16 cellular contexts compared by ENCODE assay signal in the genomic region with DNA sequence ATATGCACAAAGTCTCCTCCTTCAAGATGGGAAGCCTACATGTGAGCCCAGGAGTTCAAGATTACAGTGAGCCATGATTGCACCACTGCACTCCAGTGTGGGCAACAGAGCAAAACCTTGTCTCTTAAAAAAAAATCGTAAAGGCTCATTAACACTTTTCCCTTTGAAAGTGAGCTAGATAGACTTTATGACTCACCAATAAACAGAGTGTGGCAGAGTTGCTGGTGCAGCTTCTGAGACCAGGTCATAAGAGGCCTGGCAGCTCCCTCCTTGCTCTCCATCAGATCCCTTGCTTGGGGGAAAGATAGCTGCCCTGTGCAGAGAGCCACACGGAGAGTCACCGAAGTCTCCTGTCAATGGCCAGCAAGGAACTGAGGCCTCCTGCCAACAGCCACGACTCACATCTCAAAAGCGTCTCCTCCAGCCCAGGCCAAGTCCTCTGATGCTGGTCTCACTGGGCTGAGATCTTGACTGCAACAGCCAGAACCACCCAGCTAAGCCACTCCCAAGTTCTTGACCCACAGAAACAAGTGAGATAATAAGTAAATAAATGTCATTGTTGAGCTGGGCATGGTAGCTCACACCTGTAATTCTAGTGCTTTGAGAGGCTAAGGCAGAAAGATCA. TPM values are rescaled to one million over a fixed set of nuclear protein-coding genes. Genes with fewer than 3 reads are reported as not detected.
DNase-seq lines count a peak whose midpoint lies in the region; ATAC-seq and TF ChIP-seq lines count a peak whose summit lies in the region.
"Had no signal": no experiment of that assay in that cellular context is flagged by ENCODE, and none has a peak within 500 bp of the region (broad histone marks: within the 10 kb centered on the region; RNA-seq: fewer than 3 reads in every experiment).

No MANE protein-coding gene starts in this region.

- no peak overlapping the region for H3K9ac ChIP-seq in mesenchymal stem cell (ENCODE audit: low read length)

- WGBS in mesenchymal stem cell = 62% methylated on average over 5 of the region's 5 CpGs

- H4K91ac ChIP-seq in mesenchymal stem cell (ENCODE audit: low read length) = no peak overlapping the region

- H2BK15ac ChIP-seq in mesenchymal stem cell (ENCODE audit: low read depth, poor library complexity, severe bottlenecking) = no peak overlapping the region

- H3K36me3 ChIP-seq in mesenchymal stem cell (ENCODE audit: control insufficient read depth in 1 of 2, insufficient read depth in 2 of 2, low read depth in 1 of 2, low read length in 2 of 2) (no peaks in the 10 kb centered on the region), upper lobe of right lung (no peaks in the 10 kb centered on the region)

- H3K4me3 ChIP-seq in epithelial cell of proximal tubule (ENCODE audit: low read depth, low read length) (no peak overlapping the region), mesenchymal stem cell (ENCODE audit: insufficient read depth in 1 of 2, low read depth in 1 of 2, low read length in 2 of 2) (no peak overlapping the region), upper lobe of right lung (no peak overlapping the region)
- H3K4me3 ChIP-seq: hepatocyte had no signal

- H3K4me1 ChIP-seq in mesenchymal stem cell (ENCODE audit: control insufficient read depth, insufficient read depth, low read depth, low read length) = peaks cover 6% of the 10 kb centered on the region
- peaks cover 27% of the 10 kb centered on the region for H3K4me1 ChIP-seq in upper lobe of right lung
- H3K4me1 ChIP-seq in foreskin keratinocyte = no peaks in the 10 kb centered on the region

- H3K79me1 ChIP-seq in mesenchymal stem cell (replicated peaks; ENCODE audit: low read length, poor library complexity, severe bottlenecking) = no peaks in the 10 kb centered on the region

- intact Hi-C loops in upper lobe of right lung (cut with DNase I) = no loop called here

- H2BK5ac ChIP-seq in mesenchymal stem cell (ENCODE audit: low read depth, low read length, poor library complexity, severe bottlenecking) = no peak overlapping the region

- TF ChIP-seq CTCF in epithelial cell of proximal tubule (conservative IDR thresholded peaks at IDR 0.05; ENCODE audit: low read depth, low read length) (no peak), upper lobe of right lung (IDR thresholded peaks at IDR 0.05) (no peak), foreskin keratinocyte (conservative IDR thresholded peaks at IDR 0.05) (no peak)

- H3K4me2 ChIP-seq in mesenchymal stem cell (ENCODE audit: low read length, poor library complexity, severe bottlenecking) = no peak overlapping the region
- H3K4me2 ChIP-seq: hepatocyte had no signal

- no peak overlapping the region for H3K4ac ChIP-seq in mesenchymal stem cell (ENCODE audit: low read depth in 1 of 2, low read length in 2 of 2)

- no peak overlapping the region for H2AFZ ChIP-seq in mesenchymal stem cell (ENCODE audit: low read depth, low read length)
- H2AFZ ChIP-seq: hepatocyte had no signal

- H4K8ac ChIP-seq in mesenchymal stem cell (ENCODE audit: low read length) = no peak overlapping the region

- no peak overlapping the region for H2BK12ac ChIP-seq in mesenchymal stem cell (ENCODE audit: low read length in 2 of 2)

- no peak overlapping the region for H2BK120ac ChIP-seq in mesenchymal stem cell (ENCODE audit: low read depth, low read length)

- no peak overlapping the region for H3K23ac ChIP-seq in mesenchymal stem cell (ENCODE audit: low read length in 2 of 2)

- ATAC-seq in upper lobe of right lung (peak; percentile 71), foreskin keratinocyte (no peak)

- no peak overlapping the region for H3K18ac ChIP-seq in mesenchymal stem cell (ENCODE audit: low read depth in 1 of 2, low read length in 2 of 2)

- peaks cover 11 to 22% of the 10 kb centered on the region in 2 experiments for H3K27me3 ChIP-seq in mesenchymal stem cell (ENCODE audit: control insufficient read depth in 1 of 2, insufficient read depth in 1 of 2, low read length in 2 of 2)
- H3K27me3 ChIP-seq in upper lobe of right lung = no peaks in the 10 kb centered on the region
- peaks cover 26% of the 10 kb centered on the region for H3K27me3 ChIP-seq in foreskin keratinocyte
- H3K27me3 ChIP-seq: hepatocyte had no signal

- H3K9me3 ChIP-seq in mesenchymal stem cell (ENCODE audit: control insufficient read depth, low read length) = peaks cover 6% of the 10 kb centered on the region
- H3K9me3 ChIP-seq in upper lobe of right lung = no peaks in the 10 kb centered on the region

- H3K27ac ChIP-seq in mesenchymal stem cell (ENCODE audit: low read length, poor library complexity, severe bottlenecking) = no peak overlapping the region
- H3K27ac ChIP-seq in upper lobe of right lung = peak overlapping the region; percentile 44
- H3K27ac ChIP-seq in foreskin keratinocyte = no peak overlapping the region
- H3K27ac ChIP-seq: hepatocyte had no signal

- no peak overlapping the region for H2AK5ac ChIP-seq in mesenchymal stem cell (ENCODE audit: low read length, severe bottlenecking)

- DNase-seq in NCI-H510A treated with DMSO at 0.1 percent for 48 hours (lab: John Stamatoyannopoulos, UW) (peak; percentile 23), NCI-H510A (lab: John Stamatoyannopoulos, UW) (no peak), epithelial cell of proximal tubule (ENCODE audit: low read depth) (peak; percentile 83), mesenchymal stem cell (peak; percentile 18), upper lobe of right lung (peak; percentile 62), foreskin keratinocyte (no peak), NCI-H345 (lab: John Stamatoyannopoulos, UW) (no peak), COLO668 (lab: John Stamatoyannopoulos, UW; ENCODE audit: unreplicated experiment) (no peak)
- DNase-seq: activated CD4-positive, alpha-beta memory T cell treated with anti-CD3 and anti-CD28 coated beads, Interleukin-2, amount 10 ng/mL, durations not matched to agents 7 days and 5 days; activated naive CD8-positive, alpha-beta T cell treated with anti-CD3 and anti-CD28 coated beads, Interleukin-2, amount 10 ng/mL, durations not matched to agents 7 days and 5 days; HCEC 1CT; IMR-90; NCI-H2107; OCI-M1 had no signal

- H3K14ac ChIP-seq in mesenchymal stem cell (ENCODE audit: low read length in 2 of 2) = no peak overlapping the region

RNA-seq across cellular contexts. Expression of a gene that starts 8.7 kb away (rescaled TPM):
- total RNA-seq in epithelial cell of proximal tubule (not detected in 2 replicates), upper lobe of right lung (1.2 TPM), foreskin keratinocyte (not detected in 2 replicates)
- polyA plus RNA-seq in mesenchymal stem cell (2013, experiment 1 of 2) = not detected
- polyA plus RNA-seq in mesenchymal stem cell (2013, experiment 2 of 2) = not detected
- polyA plus RNA-seq in foreskin keratinocyte = not detected in 2 replicates
- total RNA-seq: activated CD4-positive, alpha-beta memory T cell treated with anti-CD3 and anti-CD28 coated beads, Interleukin-2, amount 10 ng/mL, durations not matched to agents 7 days and 5 days; activated naive CD8-positive, alpha-beta T cell treated with anti-CD3 and anti-CD28 coated beads, Interleukin-2, amount 10 ng/mL, durations not matched to agents 7 days and 5 days; hepatocyte; IMR-90; T-helper 2 cell treated with Interferon-gamma antibody and Interleukin-4, amounts not matched to agents 100 ng/mL and 5 ng/mL, for 36 hours had no signal
- polyA plus RNA-seq: hepatocyte, IMR-90 had no signal

RNA-seq across cellular contexts. Expression of a gene that starts 50.8 kb away (rescaled TPM):
- not detected in 2 replicates for total RNA-seq in epithelial cell of proximal tubule
- 3.9 TPM for polyA plus RNA-seq in mesenchymal stem cell (2013, experiment 1 of 2)
- polyA plus RNA-seq in mesenchymal stem cell (2013, experiment 2 of 2) = 4.3 TPM
- total RNA-seq in upper lobe of right lung = 17.2 TPM
- not detected in 2 replicates for total RNA-seq in foreskin keratinocyte
- polyA plus RNA-seq in foreskin keratinocyte = not detected in 2 replicates
- total RNA-seq: activated CD4-positive, alpha-beta memory T cell treated with anti-CD3 and anti-CD28 coated beads, Interleukin-2, amount 10 ng/mL, durations not matched to agents 7 days and 5 days; IMR-90 had no signal
- polyA plus RNA-seq: IMR-90 had no signal

RNA-seq across cellular contexts. Expression of a gene that starts 58.0 kb away (rescaled TPM):
- not detected in 2 replicates for total RNA-seq in epithelial cell of proximal tubule
- 1.0 TPM for polyA plus RNA-seq in mesenchymal stem cell (2013, experiment 1 of 2)
- polyA plus RNA-seq in mesenchymal stem cell (2013, experiment 2 of 2) = 1.0 TPM
- total RNA-seq in upper lobe of right lung = 1.9 TPM
- 0.28 and 0.41 TPM in 2 replicates for total RNA-seq in foreskin keratinocyte
- polyA plus RNA-seq in foreskin keratinocyte = 0.22 and 0.31 TPM in 2 replicates
- total RNA-seq: IMR-90; T-helper 2 cell treated with Interferon-gamma antibody and Interleukin-4, amounts not matched to agents 100 ng/mL and 5 ng/mL, for 36 hours had no signal
- polyA plus RNA-seq: IMR-90 had no signal

Comparison
In these comparisons a context has a peak if more than half of its experiments do, and no peak if none do; other contexts are left out.
1. DNase-seq: peak in NCI-H510A treated with DMSO at 0.1 percent for 48 hours (single experiment), epithelial cell of proximal tubule (single experiment), mesenchymal stem cell (single experiment) and upper lobe of right lung (single experiment); none in NCI-H510A (single experiment), foreskin keratinocyte (0 of 2), NCI-H345 (single experiment) and COLO668 (single experiment).
2. RNA of a gene that starts 50.8 kb away (total RNA-seq): 17.2 TPM in upper lobe of right lung (single experiment); not detected in epithelial cell of proximal tubule and not detected in foreskin keratinocyte; every median in the first group is over 10 times any median in the second.